ENCODE assay signal across 9 cellular contexts in genomic region chr10:103111918-103112877, GRCh38.
DNase-seq lines count a peak whose midpoint lies in the region; ATAC-seq and TF ChIP-seq lines count a peak whose summit lies in the region.
"Had no signal": no experiment of that assay in that cellular context is flagged by ENCODE, and none has a peak within 500 bp of the region (broad histone marks: within the 10 kb centered on the region; RNA-seq: fewer than 3 reads in every experiment).

No MANE protein-coding gene starts in this region.

- peak; percentile 50 for ATAC-seq in HG02870 (IDR thresholded peaks at IDR 0.05; ENCODE audit: unreplicated experiment)

- intact Hi-C loops in ascending aorta (cut with DNase I) = no loop called here

- no peak overlapping the region for H3K4me3 ChIP-seq in ascending aorta

- H3K9me3 Mint-ChIP-seq in activated T-cell treated with anti-CD3 and anti-CD28 coated beads, Interleukin-2, amount 50 U/mL, for 24 hours = peaks cover 2% of the 10 kb centered on the region

- H3K9me3 ChIP-seq in ascending aorta = no peaks in the 10 kb centered on the region

- H3K4me1 Mint-ChIP-seq in activated T-cell treated with anti-CD3 and anti-CD28 coated beads, Interleukin-2, amount 50 U/mL, for 24 hours (ENCODE audit: low read depth) = peaks cover 36% of the 10 kb centered on the region

- no peaks in the 10 kb centered on the region for H3K27me3 ChIP-seq in ascending aorta

- peak overlapping the region; percentile 90 for H3K27ac Mint-ChIP-seq in activated T-cell treated with anti-CD3 and anti-CD28 coated beads, Interleukin-2, amount 50 U/mL, for 24 hours
- H3K27ac Mint-ChIP-seq: B cell had no signal

- peaks cover 22 to 54% of the 10 kb centered on the region in 2 donors for H3K4me1 ChIP-seq in ascending aorta

- H3K27me3 Mint-ChIP-seq in activated T-cell treated with anti-CD3 and anti-CD28 coated beads, Interleukin-2, amount 50 U/mL, for 24 hours = no peaks in the 10 kb centered on the region
- H3K27me3 Mint-ChIP-seq: B cell had no signal

- no peak for TF ChIP-seq CTCF in ascending aorta (IDR thresholded peaks at IDR 0.05)

- no peaks in the 10 kb centered on the region for H3K36me3 ChIP-seq in ascending aorta

- peaks cover 37% of the 10 kb centered on the region for H3K36me3 Mint-ChIP-seq in activated T-cell treated with anti-CD3 and anti-CD28 coated beads, Interleukin-2, amount 50 U/mL, for 24 hours (ENCODE audit: low read depth)

- no peak for DNase-seq in activated T-cell treated with anti-CD3 and anti-CD28 coated beads, Interleukin-2, amount 50 U/mL, for 24 hours
- DNase-seq in activated T-cell treated with anti-CD3 and anti-CD28 coated beads, Interleukin-2, amount 50 U/mL, for 1 hour = no peak
- DNase-seq in ascending aorta (ENCODE audit: low spot score in 2 of 2) (no peak), nucleus accumbens (lab: John Stamatoyannopoulos, UW) (no peak), NCI-H774 (lab: John Stamatoyannopoulos, UW) (no peak)
- no peak for DNase-seq in activated effector memory CD4-positive, alpha-beta T cell treated with Interleukin-2 at 50 U/mL for 16 hours

- H3K4me3 Mint-ChIP-seq in activated T-cell treated with anti-CD3 and anti-CD28 coated beads, Interleukin-2, amount 50 U/mL, for 24 hours = peak overlapping the region; percentile 29
- H3K4me3 Mint-ChIP-seq: B cell had no signal

- H3K27ac ChIP-seq in ascending aorta (peak overlapping the region; percentile 66 to 83), temporal lobe (ENCODE audit: low read depth, low read length) (peak overlapping the region; percentile 92)
